Comparison of ENCODE assay signal across 28 cellular contexts in the genomic region with DNA sequence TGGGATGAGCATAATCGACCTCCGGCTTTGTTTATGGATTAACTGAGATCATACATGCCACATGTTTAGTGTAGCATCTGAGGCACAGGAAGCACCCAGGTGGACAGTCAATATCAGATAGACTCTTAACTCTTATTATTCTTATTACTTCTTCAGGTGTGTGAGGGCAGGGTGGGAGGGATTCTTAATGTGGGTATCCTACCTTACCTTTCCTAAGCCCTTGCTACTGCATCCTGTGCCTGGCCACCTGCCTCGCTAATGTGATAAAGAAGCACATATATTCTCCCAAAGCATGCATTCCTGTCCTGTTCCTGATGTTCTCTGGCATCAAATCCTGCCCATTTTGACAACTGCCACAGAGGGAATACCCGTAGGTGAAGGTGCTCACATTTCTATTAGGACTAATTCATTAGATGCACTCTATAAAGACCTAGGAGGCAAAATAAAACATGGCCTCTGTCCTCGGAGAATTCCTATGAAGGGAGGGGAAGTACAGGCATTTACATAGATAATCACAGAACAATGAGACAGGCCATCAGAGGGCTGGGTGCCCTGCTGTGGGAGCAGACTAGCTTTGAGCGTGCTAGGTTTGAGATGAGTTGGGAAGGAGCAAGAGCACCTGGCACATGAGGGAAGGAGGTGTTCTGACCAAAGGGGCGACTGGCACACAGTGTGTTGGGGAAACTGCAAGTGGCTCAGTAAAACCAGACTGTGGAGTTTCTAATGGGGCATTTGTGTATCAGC. TPM values are rescaled to one million over a fixed set of nuclear protein-coding genes. Genes with fewer than 3 reads are reported as not detected.
"Had no signal": no experiment of that assay in that cellular context is flagged by ENCODE, and none has a peak within 500 bp of the region (broad histone marks: within the 10 kb centered on the region; RNA-seq: fewer than 3 reads in every experiment).

No MANE protein-coding gene starts in this region.

- H3K36me3 Mint-ChIP-seq: naive thymus-derived CD8-positive, alpha-beta T cell; stimulated activated memory B cell treated with anti-CD40 and anti-IgM and Interleukin-4, amounts not matched to agents 10 μg/mL and 1 μg/mL and 100 μg/mL, for 72 hours had no signal

- H3K27ac Mint-ChIP-seq: naive thymus-derived CD8-positive, alpha-beta T cell; stimulated activated memory B cell treated with anti-CD40 and anti-IgM and Interleukin-4, amounts not matched to agents 10 μg/mL and 1 μg/mL and 100 μg/mL, for 72 hours; stimulated activated naive CD8-positive, alpha-beta T cell treated with anti-CD3 and anti-CD28 coated beads, Interleukin-15, amount 100 ng/mL, for 72 hours had no signal

- H3K36me3 ChIP-seq: gastrocnemius medialis, heart right ventricle, spleen, tibial nerve, upper lobe of right lung, vagina had no signal

- H3K27me3 ChIP-seq: dorsolateral prefrontal cortex, spleen, testis, tibial nerve, upper lobe of right lung, vagina had no signal

- H3K9me3 ChIP-seq: gastrocnemius medialis, mucosa of descending colon, testis, upper lobe of right lung, vagina had no signal

- ATAC-seq: esophagus mucosa; gastrocnemius medialis; heart right ventricle; left lobe of liver; mucosa of descending colon; naive thymus-derived CD8-positive, alpha-beta T cell; sciatic nerve; stimulated activated memory B cell treated with anti-CD40 and anti-IgM and Interleukin-4, amounts not matched to agents 10 μg/mL and 1 μg/mL and 100 μg/mL, for 72 hours; stimulated activated naive CD8-positive, alpha-beta T cell treated with anti-CD3 and anti-CD28 coated beads, Interleukin-15, amount 100 ng/mL, for 72 hours; upper lobe of right lung had no signal

- DNase-seq: cortex of kidney; dorsolateral prefrontal cortex; effector CD8-positive, alpha-beta T cell; gastrocnemius medialis; heart right ventricle; islet precursor cell; mammary epithelial cell; mucosa of descending colon; naive thymus-derived CD8-positive, alpha-beta T cell; posterior cingulate gyrus; spleen; stimulated activated CD4-positive, alpha-beta T cell treated with anti-CD3 and anti-CD28 coated beads, Interleukin-15, amount 100 ng/mL, for 24 hours; stimulated activated CD4-positive, alpha-beta T cell treated with anti-CD3 and anti-CD28 coated beads, Interleukin-1b, Interleukin-23, amount 100 ng/mL, for 48 hours; stimulated activated CD4-positive, alpha-beta T cell treated with anti-CD3 and anti-CD28 coated beads, Interleukin-4, amount 100 ng/mL, for 24 hours; stimulated activated naive CD8-positive, alpha-beta T cell treated with anti-CD3 and anti-CD28 coated beads, Interleukin-15, amount 100 ng/mL, for 72 hours; testis; upper lobe of right lung had no signal

- H3K4me3 Mint-ChIP-seq: naive thymus-derived CD8-positive, alpha-beta T cell; stimulated activated memory B cell treated with anti-CD40 and anti-IgM and Interleukin-4, amounts not matched to agents 10 μg/mL and 1 μg/mL and 100 μg/mL, for 72 hours; stimulated activated naive CD8-positive, alpha-beta T cell treated with anti-CD3 and anti-CD28 coated beads, Interleukin-15, amount 100 ng/mL, for 72 hours had no signal

- H3K4me1 Mint-ChIP-seq: naive thymus-derived CD8-positive, alpha-beta T cell; stimulated activated memory B cell treated with anti-CD40 and anti-IgM and Interleukin-4, amounts not matched to agents 10 μg/mL and 1 μg/mL and 100 μg/mL, for 72 hours; stimulated activated naive CD8-positive, alpha-beta T cell treated with anti-CD3 and anti-CD28 coated beads, Interleukin-15, amount 100 ng/mL, for 72 hours had no signal

- H3K4me3 ChIP-seq: dorsolateral prefrontal cortex, gastrocnemius medialis, heart right ventricle, mucosa of descending colon, spleen, testis, tibial nerve, upper lobe of right lung, vagina had no signal

- H3K4me1 ChIP-seq: gastrocnemius medialis, heart right ventricle, spleen, testis, tibial nerve, upper lobe of right lung, vagina had no signal

RNA-seq across cellular contexts. Expression of a gene that starts 19.5 kb away (rescaled TPM):
- total RNA-seq: esophagus mucosa; fibroblast of villous mesenchyme; gastrocnemius medialis; left lobe of liver; naive thymus-derived CD8-positive, alpha-beta T cell; osteocyte; pulmonary artery endothelial cell; skeletal muscle tissue; subcutaneous adipose tissue; tibial nerve had no signal
- polyA plus RNA-seq: mammary epithelial cell had no signal
